Comparison of ENCODE assay signal across 2 cellular contexts in the genomic region with DNA sequence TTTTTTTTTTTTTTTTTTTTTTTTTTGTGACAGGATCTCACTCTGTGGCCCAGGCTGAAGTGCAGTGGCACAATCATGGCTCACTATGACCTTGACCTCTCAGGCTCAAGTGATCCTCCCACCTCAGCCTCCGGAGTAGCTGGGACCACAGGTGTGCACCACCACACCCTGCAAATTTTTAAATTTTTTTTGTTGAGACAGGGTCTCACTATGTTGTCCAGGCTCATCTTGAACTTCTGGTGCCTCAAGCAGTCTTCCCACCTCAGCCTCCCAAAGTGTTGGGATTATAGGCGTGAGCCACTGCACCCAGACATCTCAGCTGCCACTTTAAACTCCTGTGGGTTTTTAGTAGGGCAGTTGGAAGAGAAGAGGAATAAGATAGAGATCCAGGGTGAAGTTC.
TF ChIP-seq lines count a peak whose summit lies in the region.

No MANE protein-coding gene starts in this region.

TF ChIP-seq in K562, 482 proteins besides CTCF, POLR2A, EP300 and RAD21:
- TF ChIP-seq ZNF121 (CRISPR knock-in tag; conservative IDR thresholded peaks at IDR 0.05) = 0 out of 2 replicates have a peak, but pooled peaks have one; percentile 22

TF ChIP-seq in H1, 55 proteins besides CTCF, POLR2A, EP300 and RAD21:
- TF ChIP-seq KDM1A (IDR thresholded peaks at IDR 0.05; ENCODE audit: borderline replicate concordance, low read length) = peak; percentile 79; the same call in 1 of the 2 replicates
